In the genomic region with DNA sequence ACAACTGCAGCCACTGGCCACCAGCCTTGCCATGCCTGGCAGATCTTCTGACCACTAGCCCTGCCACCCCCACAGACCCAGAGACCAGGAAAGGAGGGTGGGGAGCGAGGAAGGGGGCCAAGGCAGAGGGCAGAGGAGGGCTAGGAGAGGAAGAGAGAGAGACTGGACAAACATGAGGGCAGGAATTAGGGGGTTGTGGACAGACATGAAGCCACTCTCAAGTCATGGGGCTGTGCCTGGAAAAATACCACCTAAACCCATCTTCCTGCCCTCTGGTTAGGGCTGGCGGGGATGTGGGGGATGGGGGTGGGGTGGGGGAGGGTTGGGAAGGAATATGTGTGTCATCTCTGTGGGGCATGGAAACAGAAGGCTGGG, we compare ENCODE assay signal across 1 cellular context.
TF ChIP-seq lines count a peak whose summit lies in the region.

No MANE protein-coding gene starts in this region.

TF ChIP-seq in endothelial cell of umbilical vein, 7 proteins besides CTCF, POLR2A, EP300 and RAD21:
- no peak for TF ChIP-seq MYC (IDR thresholded peaks at IDR 0.05; ENCODE audit: low read depth, low read length)
- no peak for TF ChIP-seq EZH2 (IDR thresholded peaks at IDR 0.05; ENCODE audit: borderline replicate concordance, low read depth, low read length, severe bottlenecking)
